8 cellular contexts compared by ENCODE assay signal in genomic region chr6:34610819-34611477, GRCh38. TPM values are rescaled to one million over a fixed set of nuclear protein-coding genes. Genes with fewer than 3 reads are reported as not detected.
A peak's percentile ranks its signal among the peaks of the same experiment; 100 is the strongest.
DNase-seq lines count a peak whose midpoint lies in the region; ATAC-seq and TF ChIP-seq lines count a peak whose summit lies in the region.

No MANE protein-coding gene starts in this region.

- H3K9me3 ChIP-seq in esophagus squamous epithelium = no peaks in the 10 kb centered on the region

- peaks cover 24% of the 10 kb centered on the region for H3K4me1 Mint-ChIP-seq in activated T-helper 2 cell treated with anti-CD3 and anti-CD28 coated beads, Interferon-gamma antibody, Interleukin-2, Interleukin-4, amounts not matched to agents 10 μg/mL and 5 μg/mL and 100 μg/mL, durations not matched to agents 14 hours and 24 hours and 36 hours (ENCODE audit: low read depth)

- no peak for TF ChIP-seq CTCF in esophagus squamous epithelium (IDR thresholded peaks at IDR 0.05)

- H3K27me3 Mint-ChIP-seq in activated T-helper 2 cell treated with anti-CD3 and anti-CD28 coated beads, Interferon-gamma antibody, Interleukin-2, Interleukin-4, amounts not matched to agents 10 μg/mL and 5 μg/mL and 100 μg/mL, durations not matched to agents 14 hours and 24 hours and 36 hours (ENCODE audit: low read depth) = no peaks in the 10 kb centered on the region

- no peak overlapping the region for H3K27ac Mint-ChIP-seq in activated T-helper 2 cell treated with anti-CD3 and anti-CD28 coated beads, Interferon-gamma antibody, Interleukin-2, Interleukin-4, amounts not matched to agents 10 μg/mL and 5 μg/mL and 100 μg/mL, durations not matched to agents 14 hours and 24 hours and 36 hours

- H3K27ac ChIP-seq in esophagus squamous epithelium = no peak overlapping the region

- TF ChIP-seq POLR2A in esophagus squamous epithelium (IDR thresholded peaks at IDR 0.05) = no peak

- H3K4me1 ChIP-seq in esophagus squamous epithelium = peaks cover 0 to 6% (median 0%) of the 10 kb centered on the region in 3 donors

- peak; percentile 91 for DNase-seq in EH (ENCODE audit: low read depth)
- DNase-seq in OCI-M1 (lab: John Stamatoyannopoulos, UW) = peak; percentile 84
- DNase-seq in dermis blood vessel endothelial cell = peak; percentile 62
- DNase-seq in pulmonary artery endothelial cell (ENCODE audit: low read depth, low spot score) = peak; percentile 10
- DNase-seq in activated T-helper 2 cell treated with anti-CD3 and anti-CD28 coated beads, Interferon-gamma antibody, Interleukin-2, Interleukin-4, amounts not matched to agents 10 μg/mL and 5 μg/mL and 100 μg/mL, durations not matched to agents 14 hours and 24 hours and 36 hours (ENCODE audit: low spot score) = no peak
- no peak for DNase-seq in ACHN
- DNase-seq in esophagus squamous epithelium (lab: John Stamatoyannopoulos, UW) = no peak

- no peaks in the 10 kb centered on the region for H3K9me3 Mint-ChIP-seq in activated T-helper 2 cell treated with anti-CD3 and anti-CD28 coated beads, Interferon-gamma antibody, Interleukin-2, Interleukin-4, amounts not matched to agents 10 μg/mL and 5 μg/mL and 100 μg/mL, durations not matched to agents 14 hours and 24 hours and 36 hours

- peaks cover 10% of the 10 kb centered on the region for H3K36me3 Mint-ChIP-seq in activated T-helper 2 cell treated with anti-CD3 and anti-CD28 coated beads, Interferon-gamma antibody, Interleukin-2, Interleukin-4, amounts not matched to agents 10 μg/mL and 5 μg/mL and 100 μg/mL, durations not matched to agents 14 hours and 24 hours and 36 hours (ENCODE audit: low read depth)

- peaks cover 0 to 39% (median 0%) of the 10 kb centered on the region in 3 donors for H3K36me3 ChIP-seq in esophagus squamous epithelium

- H3K4me3 ChIP-seq in esophagus squamous epithelium = no peak overlapping the region

- H3K4me3 Mint-ChIP-seq in activated T-helper 2 cell treated with anti-CD3 and anti-CD28 coated beads, Interferon-gamma antibody, Interleukin-2, Interleukin-4, amounts not matched to agents 10 μg/mL and 5 μg/mL and 100 μg/mL, durations not matched to agents 14 hours and 24 hours and 36 hours (ENCODE audit: low read depth) = no peak overlapping the region

- WGBS in esophagus squamous epithelium, 2 donors = 61 to 71% methylated on average over 4 of the region's 4 CpGs

- H3K27me3 ChIP-seq in esophagus squamous epithelium = no peaks in the 10 kb centered on the region

- no peak for ATAC-seq in HG02763 (IDR thresholded peaks at IDR 0.05; ENCODE audit: unreplicated experiment)

- in situ Hi-C loops in ACHN (cut with HindIII; ENCODE audit: low pct_ligation_motif_present, low pct_unique_long_range_greater_than_20kb, low sequenced_read_pairs) = no loop called here

- intact Hi-C loops in activated T-helper 2 cell treated with anti-CD3 and anti-CD28 coated beads, Interferon-gamma antibody, Interleukin-2, Interleukin-4, amounts not matched to agents 10 μg/mL and 5 μg/mL and 100 μg/mL, durations not matched to agents 14 hours and 24 hours and 36 hours (cut with micrococcal nuclease) = loop anchor here (5.0 kb wide), 1 partner anchor 46 kb away; no protein-coding TSS in a partner anchor
- intact Hi-C loops in esophagus squamous epithelium (cut with DNase I) = no loop called here

RNA-seq across cellular contexts. Expression of gene SPDEF, which starts 54.8 kb away (rescaled TPM):
- under 0.01 TPM in 1 of 2 replicates, not detected in the other for total RNA-seq in dermis blood vessel endothelial cell
- 0.11 TPM in 1 of 2 replicates, not detected in the other for total RNA-seq in pulmonary artery endothelial cell
- 0.09 and 0.16 TPM in 2 replicates for total RNA-seq in activated T-helper 2 cell treated with anti-CD3 and anti-CD28 coated beads, Interferon-gamma antibody, Interleukin-2, Interleukin-4, amounts not matched to agents 10 μg/mL and 5 μg/mL and 100 μg/mL, durations not matched to agents 14 hours and 24 hours and 36 hours
- under 1 TPM in 1 of 4 donors, not detected in 3; 0.79 TPM for total RNA-seq in esophagus squamous epithelium

Comparison
In these comparisons a context has a peak if more than half of its experiments do, and no peak if none do; other contexts are left out.
1. DNase-seq: peak in EH (single experiment), OCI-M1 (single experiment), dermis blood vessel endothelial cell (single experiment) and pulmonary artery endothelial cell (single experiment); none in activated T-helper 2 cell treated with anti-CD3 and anti-CD28 coated beads, Interferon-gamma antibody, Interleukin-2, Interleukin-4, amounts not matched to agents 10 μg/mL and 5 μg/mL and 100 μg/mL, durations not matched to agents 14 hours and 24 hours and 36 hours (single experiment), ACHN (single experiment) and esophagus squamous epithelium (single experiment).